8 cellular contexts compared by ENCODE assay signal in genomic region chr11:76445122-76446084, GRCh38. TPM values are rescaled to one million over a fixed set of nuclear protein-coding genes. Genes with fewer than 3 reads are reported as not detected.
DNase-seq lines count a peak whose midpoint lies in the region; ATAC-seq and TF ChIP-seq lines count a peak whose summit lies in the region.

No MANE protein-coding gene starts in this region.

- ATAC-seq in GM19452 (IDR thresholded peaks at IDR 0.05; ENCODE audit: unreplicated experiment) = peak; percentile 28

- no peak for TF ChIP-seq CTCF in CD14-positive monocyte (IDR thresholded peaks at IDR 0.05)

- H3K36me3 Mint-ChIP-seq in CD14-positive monocyte = peaks cover 26 to 35% of the 10 kb centered on the region in 2 donors

- no peaks in the 10 kb centered on the region for H3K4me1 ChIP-seq in NT2/D1 (ENCODE audit: insufficient read depth, insufficient read length)

- intact Hi-C loops in CD14-positive monocyte (cut with micrococcal nuclease) = loop anchor here in 1 of 2 donors (2.0 kb wide), 1 partner anchor 65 kb away; the partner anchor contains the start of genes GVQW3 and THAP12

- H3K4me1 Mint-ChIP-seq in CD14-positive monocyte = peaks cover 19% of the 10 kb centered on the region

- no peaks in the 10 kb centered on the region for H3K27me3 ChIP-seq in NT2/D1 (ENCODE audit: insufficient read depth, insufficient read length)

- no peaks in the 10 kb centered on the region for H3K9me3 Mint-ChIP-seq in CD14-positive monocyte

- H3K9ac ChIP-seq in NT2/D1 (ENCODE audit: insufficient read length, low read depth) = peak overlapping the region; percentile 97

- peaks cover 45% of the 10 kb centered on the region for H3K36me3 ChIP-seq in NT2/D1 (ENCODE audit: insufficient read depth, insufficient read length, low read length)

- no peaks in the 10 kb centered on the region for H3K9me3 ChIP-seq in NT2/D1 (ENCODE audit: insufficient read depth, low read length)

- H3K4me3 Mint-ChIP-seq in CD14-positive monocyte = peak overlapping the region; percentile 96 to 97

- H3K27me3 Mint-ChIP-seq in CD14-positive monocyte (ENCODE audit: low read depth in 3 of 3) = no peaks in the 10 kb centered on the region

- DNase-seq in CD14-positive monocyte (ENCODE audit: low spot score) (peak; percentile 57), HT-29 (ENCODE audit: low spot score) (peak; percentile 94), NT2/D1 (ENCODE audit: low read depth, low spot score) (peak; percentile 78), activated T-cell treated with anti-CD3 and anti-CD28 coated beads for 1 hour (ENCODE audit: low read depth) (peak; percentile 17), epidermal melanocyte (ENCODE audit: insufficient read length, low spot score) (peak; percentile 78), midbrain (lab: John Stamatoyannopoulos, UW) (peak; percentile 59)
- peak; percentile 0 to 5 for DNase-seq in stimulated activated CD8-positive, alpha-beta memory T cell treated with anti-CD3 and anti-CD28 coated beads, Interleukin-15, amount 100 ng/mL, for 4 hours (ENCODE audit: low read depth in 2 of 2)

- H3K27ac Mint-ChIP-seq in CD14-positive monocyte = peak overlapping the region; percentile 90 to 98 (median 97)

- peak overlapping the region; percentile 92 for H3K4me3 ChIP-seq in NT2/D1 (ENCODE audit: insufficient read length, low read depth)

RNA-seq across cellular contexts. Expression of gene EMSY, which starts 0.6 kb away (rescaled TPM):
- 1 to 10 TPM; 9.2 to 9.4 TPM for polyA plus RNA-seq in CD14-positive monocyte
- total RNA-seq in HT-29 (2014; rRNA removed; shearing (Covaris generic)) = 19.1 and 30.7 TPM in 2 replicates

Comparison
In these comparisons a context has a peak if more than half of its experiments do, and no peak if none do; other contexts are left out.
1. Peak in every context shown above with its lines: DNase-seq, ATAC-seq and H3K4me3 ChIP-seq.
2. DNase-seq: peak in every context shown above with its lines; median percentile 94 in HT-29; 78 in NT2/D1; 78 in epidermal melanocyte; 59 in midbrain; 57 in CD14-positive monocyte; 17 in activated T-cell treated with anti-CD3 and anti-CD28 coated beads for 1 hour; 2 in stimulated activated CD8-positive, alpha-beta memory T cell treated with anti-CD3 and anti-CD28 coated beads, Interleukin-15, amount 100 ng/mL, for 4 hours.